ENCODE assay signal across 28 cellular contexts in the genomic region with DNA sequence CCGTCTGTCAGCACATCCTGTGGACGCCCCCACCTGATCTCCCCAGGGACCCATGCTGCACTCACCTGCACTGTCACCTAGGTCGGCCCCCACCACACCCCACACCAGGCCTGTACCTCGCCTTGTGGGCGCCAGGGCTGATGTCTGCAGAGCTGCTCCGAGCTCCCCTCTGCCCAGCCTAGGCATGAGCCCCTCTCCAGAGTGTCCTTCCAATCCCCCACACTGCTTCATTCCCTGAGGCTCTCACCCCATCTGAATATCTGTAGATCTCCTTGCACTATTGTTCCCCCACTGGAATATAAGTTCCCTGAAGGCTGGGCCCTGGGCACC. TPM values are rescaled to one million over a fixed set of nuclear protein-coding genes. Genes with fewer than 3 reads are reported as not detected.
"Had no signal": no experiment of that assay in that cellular context is flagged by ENCODE, and none has a peak within 500 bp of the region (broad histone marks: within the 10 kb centered on the region; RNA-seq: fewer than 3 reads in every experiment).

No MANE protein-coding gene starts in this region.

- H3K4me3 ChIP-seq: cardiac muscle cell, Peyer's patch had no signal

- DNase-seq: activated CD4-positive, alpha-beta memory T cell treated with anti-CD3 and anti-CD28 coated beads for 36 hours; activated CD4-positive, alpha-beta T cell treated with anti-CD3 and anti-CD28 coated beads, Interleukin-2, amount 50 U/mL, for 1 hour; activated gamma-delta T cell treated with Interleukin-2 at 50 U/mL for 16 hours; activated naive CD4-positive, alpha-beta T cell treated with anti-CD3 and anti-CD28 coated beads for 36 hours; activated naive CD8-positive, alpha-beta T cell treated with anti-CD3 and anti-CD28 coated beads for 36 hours; activated T-cell treated with anti-CD3 and anti-CD28 coated beads, Interleukin-2, amount 50 U/mL, for 1 hour; amniotic stem cell; MM.1S; MV-4-11; NCI-H1092; NCI-H1436 treated with DMSO at 0.1 percent for 48 hours; NCI-H1694 treated with DMSO at 0.1 percent for 48 hours; NCI-H2029; NCI-H345; NCI-H524 treated with DMSO at 0.1 percent for 48 hours; NK-92 treated with Interleukin-12 subunit alpha and Interleukin-12 subunit beta, amount 100 ng/mL, for 24 hours; PC-3; Peyer's patch; RPMI8226 had no signal

- H3K27ac ChIP-seq: cardiac muscle cell, KMS-11, Peyer's patch had no signal

- H3K36me3 ChIP-seq: cardiac muscle cell, Peyer's patch had no signal

- H3K9me3 Mint-ChIP-seq: activated CD4-positive, alpha-beta memory T cell treated with anti-CD3 and anti-CD28 coated beads for 36 hours; activated naive CD4-positive, alpha-beta T cell treated with anti-CD3 and anti-CD28 coated beads for 36 hours; activated naive CD8-positive, alpha-beta T cell treated with anti-CD3 and anti-CD28 coated beads for 36 hours; central memory CD8-positive, alpha-beta T cell; T-helper 2 cell treated with Interferon-gamma antibody and Interleukin-4, amounts not matched to agents 5 μg/mL and 100 μg/mL, for 36 hours had no signal

- ATAC-seq: PC-3 had no signal

- H3K27me3 ChIP-seq: cardiac muscle cell, Peyer's patch had no signal

- H3K9me3 ChIP-seq: Peyer's patch had no signal

- H3K27me3 Mint-ChIP-seq: activated CD4-positive, alpha-beta memory T cell treated with anti-CD3 and anti-CD28 coated beads for 36 hours; activated naive CD8-positive, alpha-beta T cell treated with anti-CD3 and anti-CD28 coated beads for 36 hours had no signal

- H3K4me1 Mint-ChIP-seq: activated naive CD8-positive, alpha-beta T cell treated with anti-CD3 and anti-CD28 coated beads for 36 hours; central memory CD8-positive, alpha-beta T cell had no signal

- H3K36me3 Mint-ChIP-seq: activated CD4-positive, alpha-beta memory T cell treated with anti-CD3 and anti-CD28 coated beads for 36 hours; activated naive CD8-positive, alpha-beta T cell treated with anti-CD3 and anti-CD28 coated beads for 36 hours had no signal

- H3K27ac Mint-ChIP-seq: activated CD4-positive, alpha-beta memory T cell treated with anti-CD3 and anti-CD28 coated beads for 36 hours; activated naive CD4-positive, alpha-beta T cell treated with anti-CD3 and anti-CD28 coated beads for 36 hours; activated naive CD8-positive, alpha-beta T cell treated with anti-CD3 and anti-CD28 coated beads for 36 hours; T-helper 2 cell treated with Interferon-gamma antibody and Interleukin-4, amounts not matched to agents 5 μg/mL and 100 μg/mL, for 36 hours had no signal

- H3K4me3 Mint-ChIP-seq: activated CD4-positive, alpha-beta memory T cell treated with anti-CD3 and anti-CD28 coated beads for 36 hours; activated naive CD4-positive, alpha-beta T cell treated with anti-CD3 and anti-CD28 coated beads for 36 hours; activated naive CD8-positive, alpha-beta T cell treated with anti-CD3 and anti-CD28 coated beads for 36 hours; central memory CD8-positive, alpha-beta T cell; T-helper 2 cell treated with Interferon-gamma antibody and Interleukin-4, amounts not matched to agents 5 μg/mL and 100 μg/mL, for 36 hours had no signal

RNA-seq across cellular contexts. Expression of a gene that starts 12.2 kb away (rescaled TPM):
- total RNA-seq: activated CD4-positive, alpha-beta memory T cell treated with anti-CD3 and anti-CD28 coated beads for 36 hours; activated CD8-positive, alpha-beta memory T cell treated with anti-CD3 and anti-CD28 coated beads for 36 hours; activated naive CD4-positive, alpha-beta T cell treated with anti-CD3 and anti-CD28 coated beads for 36 hours; activated naive CD8-positive, alpha-beta T cell treated with anti-CD3 and anti-CD28 coated beads for 36 hours; cardiac muscle cell; chondrocyte; LHCN-M2; NCI-H460; PC-3 had no signal
- polyA plus RNA-seq: aorta, cardiac muscle cell had no signal
